In the genomic region with DNA sequence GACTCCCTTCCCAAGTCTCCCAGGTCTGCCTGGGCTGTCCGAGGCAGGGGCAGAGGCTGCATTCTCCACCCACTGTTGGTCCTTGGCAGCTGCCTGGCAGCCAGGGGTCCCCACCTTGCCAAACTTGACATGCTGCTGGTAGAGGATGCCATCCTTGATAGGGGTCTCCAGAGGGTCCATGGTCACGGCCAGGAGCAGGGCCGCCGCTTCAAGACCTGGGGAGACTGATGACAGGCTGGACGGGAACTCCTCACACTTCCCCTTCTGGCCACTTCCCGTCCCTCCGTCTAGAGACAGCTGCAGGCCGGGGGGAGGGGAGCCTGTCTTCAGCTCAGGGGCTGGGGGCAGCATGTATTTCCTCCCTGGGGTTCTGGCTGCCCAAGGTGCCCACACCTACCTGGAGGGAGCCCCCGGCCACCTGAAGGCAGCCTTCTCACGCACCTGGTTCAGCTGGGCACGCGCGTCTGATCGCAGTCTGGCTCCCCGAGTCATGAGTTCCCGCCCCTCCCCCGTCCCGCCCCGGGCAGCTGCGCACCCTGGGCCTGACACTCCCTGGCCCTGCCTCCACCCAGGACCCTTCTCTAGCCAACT, we compare ENCODE assay signal across 8 cellular contexts. TPM values are rescaled to one million over a fixed set of nuclear protein-coding genes. Genes with fewer than 3 reads are reported as not detected.
DNase-seq lines count a peak whose midpoint lies in the region; ATAC-seq, FAIRE-seq and TF ChIP-seq lines count a peak whose summit lies in the region.

TSS of gene DOK3 (minus strand) at position 466 of the 591 bp plus-strand sequence. CDS start at position 180, 286 bp downstream.

- H3K9ac ChIP-seq in IMR-90 (ENCODE audit: low read depth, low read length), result no peak within 1 kb of the TSS
- no peak within 1 kb of the TSS for H3K9ac ChIP-seq in H1 (replicated peaks in 1 of 4; ENCODE audit: extremely low read depth in 1 of 4, low read depth in 3 of 4, low read length in 3 of 4)

- H2BK20ac ChIP-seq in IMR-90 (ENCODE audit: low read depth, low read length) (no peak within 1 kb of the TSS), H1 (ENCODE audit: low read length) (no peak within 1 kb of the TSS)

- H3K4me1 Mint-ChIP-seq in mesothelial cell of epicardium, result no peaks in the 10 kb centered on the region

- POLR2A ChIA-PET in IMR-90 (lab: Charles Lee; ENCODE audit: unreplicated experiment) (interaction anchor here (0.5 kb wide), 1 partner anchor 36 kb away, joined by 3 read pairs; no protein-coding TSS in a partner anchor), H1 (lab: Charles Lee; ENCODE audit: partially characterized antibody) (interaction anchor here (1.5 to 65.5 kb wide), 4 partner anchors 10 to 44 kb away, joined by 3 to 3349 read pairs (median 7); partner anchors contain the start of genes DBN1, FAM193B, PDLIM7 and PRR7)

- TF ChIP-seq CTCF in IMR-90 (conservative IDR thresholded peaks at IDR 0.05; ENCODE audit: low read depth, low read length), result no peak
- TF ChIP-seq CTCF in H1 (IDR thresholded peaks at IDR 0.05; ENCODE audit: control extremely low read depth in 1 of 3, insufficient read depth in 1 of 3, low read depth in 1 of 3, low read length in 3 of 3), result no peak
- TF ChIP-seq CTCF in sigmoid colon (IDR thresholded peaks at IDR 0.05), result no peak
- TF ChIP-seq CTCF in mesothelial cell of epicardium (IDR thresholded peaks at IDR 0.05; ENCODE audit: unreplicated experiment), result no peak

- CTCF ChIA-PET in IMR-90 (lab: Yijun Ruan, JAX) (no interaction called here), H1 (lab: Charles Lee; ENCODE audit: partially characterized antibody) (interaction anchor here (0.6 to 20.8 kb wide), 7 partner anchors 9 to 743 kb away, joined by 3 to 306 read pairs (median 3); partner anchors contain the start of gene PDLIM7)

- H2AK9ac ChIP-seq in IMR-90 (replicated peaks; ENCODE audit: low read depth, low read length, poor library complexity), result no peak within 1 kb of the TSS

- no peak within 1 kb of the TSS for H3K27ac ChIP-seq in IMR-90 (ENCODE audit: insufficient read depth, low read length)
- no peak within 1 kb of the TSS for H3K27ac ChIP-seq in H1 (ENCODE audit: low read depth, low read length)
- H3K27ac ChIP-seq in sigmoid colon, result peak within 1 kb of the TSS; percentile 30 to 40 (median 38)

- H3K27ac Mint-ChIP-seq in mesothelial cell of epicardium, result no peak within 1 kb of the TSS

- no peaks in the 10 kb centered on the region for H3K9me3 Mint-ChIP-seq in mesothelial cell of epicardium

- H3K4me2 ChIP-seq in IMR-90 (ENCODE audit: low read depth, low read length) (no peak within 1 kb of the TSS), H1 (ENCODE audit: insufficient read depth in 1 of 2, low read depth in 2 of 2, low read length in 2 of 2) (no peak within 1 kb of the TSS)

- H4K91ac ChIP-seq in IMR-90 (ENCODE audit: insufficient read depth, low read depth, low read length) (no peak within 1 kb of the TSS), H1 (replicated peaks; ENCODE audit: insufficient read length, low read length) (no peak within 1 kb of the TSS)

- H4K20me1 ChIP-seq in IMR-90 (ENCODE audit: insufficient read depth, low read length) (no peaks in the 10 kb centered on the region; the same call in 1 of the 2 replicates), H1 (replicated peaks in 1 of 2; ENCODE audit: control insufficient read depth in 1 of 2, insufficient read depth in 2 of 2, low read length in 2 of 2) (peaks cover 0 to 17% of the 10 kb centered on the region in 2 experiments)

- H3K9me3 ChIP-seq in IMR-90 (ENCODE audit: control insufficient read depth, insufficient read depth, low read length), result no peaks in the 10 kb centered on the region
- no peaks in the 10 kb centered on the region for H3K9me3 ChIP-seq in H1 (ENCODE audit: insufficient read depth in 2 of 2, low read depth in 1 of 2, low read length in 1 of 2)
- no peaks in the 10 kb centered on the region for H3K9me3 ChIP-seq in sigmoid colon

- H2BK12ac ChIP-seq in H1 (ENCODE audit: low read depth, low read length), result no peak within 1 kb of the TSS; the same call in 1 of the 2 replicates

- peaks cover 14% of the 10 kb centered on the region for H3K36me3 Mint-ChIP-seq in mesothelial cell of epicardium

- H3K23me2 ChIP-seq in H1 (ENCODE audit: low read depth, low read length), result no peaks in the 10 kb centered on the region

- H4K5ac ChIP-seq in IMR-90 (ENCODE audit: low read depth, low read length), result no peak within 1 kb of the TSS
- H4K5ac ChIP-seq in H1 (ENCODE audit: insufficient read length, low read depth, low read length), result no peak within 1 kb of the TSS

- in situ Hi-C loops in GM18951 (cut with MboI; ENCODE audit: low sequenced_read_pairs, unreplicated experiment), result no loop called here
- in situ Hi-C loops in IMR-90 (cut with MboI; ENCODE audit: low sequenced_read_pairs), result no loop called here

- no peaks in the 10 kb centered on the region for H3K9me1 ChIP-seq in IMR-90 (ENCODE audit: insufficient read depth, low read length)

- H4K8ac ChIP-seq in IMR-90 (ENCODE audit: low read depth in 2 of 2, low read length in 2 of 2) (no peak within 1 kb of the TSS), H1 (ENCODE audit: extremely low read depth, insufficient read depth, low read length) (peak within 1 kb of the TSS; percentile 89; the same call in 1 of the 2 replicates)

- H3K27me3 Mint-ChIP-seq in mesothelial cell of epicardium (ENCODE audit: low read depth), result no peaks in the 10 kb centered on the region

- H3K4ac ChIP-seq in IMR-90 (ENCODE audit: low read depth, low read length), result no peak within 1 kb of the TSS
- no peak within 1 kb of the TSS for H3K4ac ChIP-seq in H1 (replicated peaks; ENCODE audit: insufficient read length, low read depth, low read length)

- H2AFZ ChIP-seq in IMR-90 (replicated peaks; ENCODE audit: low read length, poor library complexity) (peak within 1 kb of the TSS; percentile 23), H1 (ENCODE audit: low read length) (no peak within 1 kb of the TSS)

- peak; percentile 35 for TF ChIP-seq POLR2A in GM18951 (IDR thresholded peaks at IDR 0.05; ENCODE audit: extremely low read depth, insufficient read depth, insufficient read length)
- no peak for TF ChIP-seq POLR2A in IMR-90 (IDR thresholded peaks at IDR 0.05; ENCODE audit: low read depth, low read length)
- no peak for TF ChIP-seq POLR2A in H1 (IDR thresholded peaks at IDR 0.05; ENCODE audit: control extremely low read depth in 1 of 2, low read depth in 2 of 2, low read length in 2 of 2)
- no peak for TF ChIP-seq POLR2A in sigmoid colon (IDR thresholded peaks at IDR 0.05)

- H3K23ac ChIP-seq in IMR-90 (ENCODE audit: low read depth, low read length) (no peak within 1 kb of the TSS), H1 (ENCODE audit: insufficient read length) (no peak within 1 kb of the TSS)

- H3K56ac ChIP-seq in IMR-90 (ENCODE audit: extremely low read depth, insufficient read depth, low read length) (no peak within 1 kb of the TSS; the same call in 1 of the 2 replicates), H1 (replicated peaks; ENCODE audit: insufficient read length, low read depth, low read length) (no peak within 1 kb of the TSS)

- no peak within 1 kb of the TSS for H2BK5ac ChIP-seq in IMR-90 (ENCODE audit: low read depth, low read length, poor library complexity, severe bottlenecking)
- H2BK5ac ChIP-seq in H1 (ENCODE audit: low read depth, low read length), result peak within 1 kb of the TSS; percentile 71

- no TSS peak for BruUV-seq in IMR-90 (replicated peaks; lab: Mats Ljungman, UMichigan)

- dilution Hi-C loops in IMR-90 (cut with HindIII; ENCODE audit: low sequenced_read_pairs, unreplicated experiment), result no loop called here

- no peaks in the 10 kb centered on the region for H3K27me3 ChIP-seq in IMR-90 (ENCODE audit: control insufficient read depth, insufficient read depth, low read length)
- H3K27me3 ChIP-seq in H1 (replicated peaks in 1 of 4; ENCODE audit: control insufficient read depth in 3 of 4, extremely low read depth in 1 of 4, insufficient read depth in 3 of 4, low read length in 3 of 4), result no peaks in the 10 kb centered on the region
- H3K27me3 ChIP-seq in sigmoid colon, result no peaks in the 10 kb centered on the region

- FAIRE-seq in H1 (lab: Jason Lieb, UNC), result no peak

- intact Hi-C loops in IMR-90 (cut with micrococcal nuclease), result no loop called here
- intact Hi-C loops in sigmoid colon (cut with DNase I), result no loop called here

- H3K18ac ChIP-seq in IMR-90 (ENCODE audit: low read depth, low read length) (no peak within 1 kb of the TSS), H1 (ENCODE audit: extremely low read depth, low read length) (no peak within 1 kb of the TSS)

- H3K14ac ChIP-seq in IMR-90 (replicated peaks; ENCODE audit: low read depth, low read length), result no peak within 1 kb of the TSS
- H3K14ac ChIP-seq in H1 (ENCODE audit: insufficient read length), result no peak within 1 kb of the TSS

- H3K79me1 ChIP-seq in IMR-90 (ENCODE audit: low read depth in 1 of 2, low read length in 2 of 2), result peaks cover 7 to 8% of the 10 kb centered on the region in 2 experiments; a peak in 3 of 4 replicates
- no peaks in the 10 kb centered on the region for H3K79me1 ChIP-seq in H1 (ENCODE audit: low read depth, low read length)

- no peak within 1 kb of the TSS for H3K4me3 Mint-ChIP-seq in mesothelial cell of epicardium

- no peak for TF ChIP-seq EP300 in H1 (IDR thresholded peaks at IDR 0.05; ENCODE audit: borderline replicate concordance in 1 of 2, low read depth in 2 of 2, low read length in 2 of 2)
- no peak for TF ChIP-seq EP300 in sigmoid colon (IDR thresholded peaks at IDR 0.05)

- H3K36me3 ChIP-seq in IMR-90 (ENCODE audit: control insufficient read depth, insufficient read depth, low read length), result peaks cover 45% of the 10 kb centered on the region
- peaks cover 19 to 39% (median 36%) of the 10 kb centered on the region in 4 experiments for H3K36me3 ChIP-seq in H1 (ENCODE audit: control insufficient read depth in 2 of 4, insufficient read depth in 4 of 4, low read length in 3 of 4)
- peaks cover 28 to 45% (median 39%) of the 10 kb centered on the region in 4 donors for H3K36me3 ChIP-seq in sigmoid colon

- 64% methylated on average over 11 of the region's 20 CpGs; no CpG with 5 or more reads in 1 of the 2 experiments for WGBS in IMR-90 (ENCODE audit: extremely low coverage in 2 of 2, insufficient read length in 1 of 2), 2 experiments
- 85% methylated on average over 13 of the region's 20 CpGs; no CpG with 5 or more reads in 1 of the 2 experiments for WGBS in H1 (ENCODE audit: extremely low coverage in 1 of 2, insufficient coverage in 1 of 2, insufficient read length in 1 of 2, insufficient replicate concordance in 2 of 2, low coverage in 1 of 2, low lambda C conversion rate in 2 of 2, missing lambda C conversion rate in 1 of 2), 2 experiments
- WGBS in sigmoid colon, 2 donors, result 21 to 30% methylated on average over 20 of the region's 20 CpGs

- H3K4me3 ChIP-seq in IMR-90 (ENCODE audit: insufficient read depth, low read depth, low read length) (no peak within 1 kb of the TSS), H1 (ENCODE audit: extremely low read depth in 1 of 4, insufficient read depth in 2 of 4, low read depth in 3 of 4, low read length in 4 of 4) (no peak within 1 kb of the TSS), sigmoid colon (peak within 1 kb of the TSS in 3 of 4 donors; percentile 5 to 42 (median 28))

- H2AK5ac ChIP-seq in IMR-90 (ENCODE audit: low read depth, low read length) (no peak within 1 kb of the TSS), H1 (ENCODE audit: low read depth, low read length) (0 out of 2 replicates have a peak within 1 kb of the TSS, but pooled peaks have one; percentile 75)

- no peaks in the 10 kb centered on the region for H3K79me2 ChIP-seq in H1 (ENCODE audit: control insufficient read depth in 1 of 2, insufficient read depth in 2 of 2, low read length in 2 of 2)

- H3K4me1 ChIP-seq in IMR-90 (ENCODE audit: control insufficient read depth, insufficient read depth, low read length) (no peaks in the 10 kb centered on the region), H1 (replicated peaks in 1 of 4; ENCODE audit: control insufficient read depth in 3 of 4, insufficient read depth in 4 of 4, low read length in 3 of 4) (peaks cover 0 to 12% (median 9%) of the 10 kb centered on the region in 4 experiments; a peak in 5 of 7 replicates), sigmoid colon (peaks cover 0 to 2% (median 0%) of the 10 kb centered on the region in 4 donors)

- ATAC-seq in IMR-90 (ENCODE audit: low read depth) (no peak), HG03097 (IDR thresholded peaks at IDR 0.05; ENCODE audit: low FRiP score, unreplicated experiment) (no peak)

- H2BK120ac ChIP-seq in IMR-90 (ENCODE audit: low read depth, low read length) (no peak within 1 kb of the TSS), H1 (replicated peaks; ENCODE audit: low read depth, low read length) (no peak within 1 kb of the TSS)

- no peak for TF ChIP-seq RAD21 in IMR-90 (IDR thresholded peaks at IDR 0.05; ENCODE audit: low read length)
- no peak for TF ChIP-seq RAD21 in H1 (IDR thresholded peaks at IDR 0.05 in 1 of 2, conservative IDR thresholded peaks at IDR 0.05 in 1 of 2; ENCODE audit: low read depth in 2 of 2, low read length in 2 of 2)

- H2BK15ac ChIP-seq in IMR-90 (ENCODE audit: low read depth, low read length) (no peak within 1 kb of the TSS), H1 (ENCODE audit: low read length) (0 out of 2 replicates have a peak within 1 kb of the TSS, but pooled peaks have one; percentile 29)

- DNase-seq in IMR-90, result no peak
- no peak for DNase-seq in H1 (ENCODE audit: low read depth in 1 of 2, low spot score in 2 of 2)
- DNase-seq in sigmoid colon, result no peak
- no peak for DNase-seq in DMS 273 treated with DMSO at 0.1 percent for 48 hours (lab: John Stamatoyannopoulos, UW)
- no peak for DNase-seq in NK-92 (lab: John Stamatoyannopoulos, UW; ENCODE audit: unreplicated experiment)
- DNase-seq in mesothelial cell of epicardium (ENCODE audit: low spot score in 2 of 2, unreplicated experiment in 2 of 2), result no peak

RNA-seq across cellular contexts. Expression of gene DOK3, which starts in this region (rescaled TPM):
- 0.54 and 0.56 TPM in 2 replicates for total RNA-seq in IMR-90 (2012; rRNA removed)
- polyA plus RNA-seq in IMR-90 (2012; rRNA removed), result 3.6 and 3.9 TPM in 2 replicates
- polyA plus RNA-seq in IMR-90 (2012; cell fraction: cytosol; rRNA removed), result 0.49 and 1.3 TPM in 2 replicates
- 20.3 and 32.4 TPM in 2 replicates for polyA plus RNA-seq in IMR-90 (2012; cell fraction: nucleus; rRNA removed; ENCODE audit: low replicate concordance)
- 6.4 and 8.6 TPM in 2 replicates for total RNA-seq in H1 (2021; fragmentation: NEBNext Ultra II Directional; extraction: Animal tissue kit (Norgen Biotek cat#: 25700))
- 4.2 and 6.3 TPM in 2 replicates for polyA plus RNA-seq in H1 (2011; rRNA removed)
- 4.7 TPM for polyA plus RNA-seq in H1 (2011; cell fraction: cytosol; rRNA removed)
- polyA plus RNA-seq in H1 (2011; cell fraction: nucleus; rRNA removed), result 28.3 TPM
- polyA plus RNA-seq in H1 (2012, experiment 1 of 2), result 5.7 to 10.5 TPM (median 6.6 TPM) in 4 replicates
- 3.0 TPM for polyA plus RNA-seq in H1 (2012, experiment 2 of 2)
- 5.7 TPM for polyA plus RNA-seq in H1 (2013, experiment 1 of 2)
- 5.5 TPM for polyA plus RNA-seq in H1 (2013, experiment 2 of 2)
- 1.3 and 3.3 TPM in 2 replicates for polyA minus RNA-seq in H1 (2011; rRNA and poly(A)+ RNA removed)
- 0.73 TPM for polyA minus RNA-seq in H1 (2011; cell fraction: cytosol; rRNA and poly(A)+ RNA removed)
- polyA minus RNA-seq in H1 (2011; cell fraction: nucleus; rRNA and poly(A)+ RNA removed), result 7.3 TPM
- total RNA-seq in sigmoid colon, result 1 to 10 TPM; 4.6 to 8.0 (median 6.5) TPM
- polyA plus RNA-seq in sigmoid colon, result 10 to 100 TPM in 1 of 3 donors, 1 to 10 TPM in 2; 3.0 to 20.2 (median 7.2) TPM
- 4.7 to 7.8 TPM (median 5.8 TPM) in 3 replicates for total RNA-seq in mesothelial cell of epicardium

Comparison
In these comparisons a context has a peak if more than half of its experiments do, and no peak if none do; other contexts are left out.
1. H3K27ac ChIP-seq: peak in sigmoid colon (4 of 4); none in IMR-90 (single experiment) and H1 (single experiment).
2. H3K4me3 ChIP-seq: peak in sigmoid colon (3 of 4); none in IMR-90 (single experiment) and H1 (0 of 4).